In the genomic region with DNA sequence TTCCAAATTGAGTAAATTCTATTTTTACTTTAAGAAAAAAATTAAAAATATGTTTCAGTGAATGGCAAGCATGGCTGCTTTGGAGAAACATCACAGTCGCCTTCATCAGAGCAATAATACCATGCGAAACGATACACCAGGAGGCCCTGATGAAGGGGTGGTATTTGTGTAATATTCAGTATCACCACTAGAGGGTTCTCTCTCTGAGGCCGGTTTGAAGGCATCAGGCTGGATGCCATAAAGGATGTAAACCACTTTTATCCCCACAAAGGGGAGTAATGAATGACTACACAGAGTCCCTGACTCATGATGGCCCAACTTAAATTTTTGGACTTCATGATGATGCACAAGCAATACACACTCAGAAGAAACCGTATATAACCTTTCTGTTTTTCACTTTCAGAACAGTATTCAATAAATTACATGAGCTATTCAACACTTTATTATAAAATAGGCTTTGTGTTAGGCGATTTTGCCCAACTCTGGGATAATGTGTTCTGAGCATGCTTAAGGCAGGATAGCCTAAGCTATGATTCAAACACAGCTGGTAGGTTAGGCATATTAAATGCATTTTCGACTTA, we compare ENCODE assay signal across 8 cellular contexts.
A peak's percentile ranks its signal among the peaks of the same experiment; 100 is the strongest.
DNase-seq lines count a peak whose midpoint lies in the region; ATAC-seq, FAIRE-seq and TF ChIP-seq lines count a peak whose summit lies in the region.

No MANE protein-coding gene starts in this region.

- peaks cover 5 to 38% (median 27%) of the 10 kb centered on the region in 4 experiments for H3K27me3 ChIP-seq in H1 (replicated peaks in 1 of 4; ENCODE audit: control insufficient read depth in 3 of 4, extremely low read depth in 1 of 4, insufficient read depth in 3 of 4, low read length in 3 of 4)

- no peak overlapping the region for H3K18ac ChIP-seq in H1 (ENCODE audit: extremely low read depth, low read length)

- no peaks in the 10 kb centered on the region for H3K79me2 ChIP-seq in OCI-LY7 (ENCODE audit: insufficient read depth, low read depth, low read length)
- H3K79me2 ChIP-seq in H1 (ENCODE audit: control insufficient read depth in 1 of 2, insufficient read depth in 2 of 2, low read length in 2 of 2), result no peaks in the 10 kb centered on the region

- no peak overlapping the region for H3K9ac ChIP-seq in H1 (replicated peaks in 1 of 4; ENCODE audit: extremely low read depth in 1 of 4, low read depth in 3 of 4, low read length in 3 of 4)

- H2BK20ac ChIP-seq in H1 (ENCODE audit: low read length), result no peak overlapping the region

- no peaks in the 10 kb centered on the region for H3K36me3 ChIP-seq in OCI-LY7 (ENCODE audit: insufficient read depth, low read length)
- no peaks in the 10 kb centered on the region for H3K36me3 ChIP-seq in H1 (ENCODE audit: control insufficient read depth in 2 of 4, insufficient read depth in 4 of 4, low read length in 3 of 4)

- TF ChIP-seq CTCF in OCI-LY7 (conservative IDR thresholded peaks at IDR 0.05; ENCODE audit: low read length) (peak; percentile 81), H1 (IDR thresholded peaks at IDR 0.05; ENCODE audit: control extremely low read depth in 1 of 3, insufficient read depth in 1 of 3, low read depth in 1 of 3, low read length in 3 of 3) (peak in 2 of 3 experiments; percentile 81 to 83; a peak in 3 of 4 replicates), mesothelial cell of epicardium (IDR thresholded peaks at IDR 0.05; ENCODE audit: unreplicated experiment) (peak; percentile 87)

- no peak overlapping the region for H3K4me2 ChIP-seq in OCI-LY7 (ENCODE audit: low read length)
- no peak overlapping the region for H3K4me2 ChIP-seq in H1 (ENCODE audit: insufficient read depth in 1 of 2, low read depth in 2 of 2, low read length in 2 of 2)

- no peak overlapping the region for H3K4me3 ChIP-seq in Jurkat, Clone E6-1 (ENCODE audit: low read length)
- H3K4me3 ChIP-seq in OCI-LY7 (ENCODE audit: low read depth, low read length, poor library complexity, severe bottlenecking) (no peak overlapping the region), H1 (ENCODE audit: extremely low read depth in 1 of 4, insufficient read depth in 2 of 4, low read depth in 3 of 4, low read length in 4 of 4) (no peak overlapping the region)

- no peak overlapping the region for H2BK12ac ChIP-seq in H1 (ENCODE audit: low read depth, low read length)

- no peaks in the 10 kb centered on the region for H3K23me2 ChIP-seq in H1 (ENCODE audit: low read depth, low read length)

- ATAC-seq in activated CD4-positive, alpha-beta T cell treated with anti-CD3 and anti-CD28 coated beads for 36 hours, result peak; percentile 36
- peak; percentile 75 for ATAC-seq in GM21737 (IDR thresholded peaks at IDR 0.05; ENCODE audit: unreplicated experiment)
- ATAC-seq in sciatic nerve, result no peak

- no peak overlapping the region for H4K8ac ChIP-seq in H1 (ENCODE audit: extremely low read depth, insufficient read depth, low read length)

- TF ChIP-seq POLR2A in H1 (IDR thresholded peaks at IDR 0.05; ENCODE audit: control extremely low read depth in 1 of 2, low read depth in 2 of 2, low read length in 2 of 2), result no peak

- H3K27ac ChIP-seq in OCI-LY7 (ENCODE audit: low read depth, low read length, poor library complexity, severe bottlenecking) (no peak overlapping the region), H1 (ENCODE audit: low read depth, low read length) (no peak overlapping the region)

- H2BK15ac ChIP-seq in H1 (ENCODE audit: low read length), result no peak overlapping the region

- no peak overlapping the region for H2AK5ac ChIP-seq in H1 (ENCODE audit: low read depth, low read length)

- peak; percentile 39 for FAIRE-seq in H1 (lab: Jason Lieb, UNC)

- no peak overlapping the region for H3K27ac Mint-ChIP-seq in activated CD4-positive, alpha-beta T cell treated with anti-CD3 and anti-CD28 coated beads for 36 hours
- no peak overlapping the region for H3K27ac Mint-ChIP-seq in mesothelial cell of epicardium

- no peak overlapping the region for H2BK5ac ChIP-seq in H1 (ENCODE audit: low read depth, low read length)

- no peaks in the 10 kb centered on the region for H3K4me1 Mint-ChIP-seq in activated CD4-positive, alpha-beta T cell treated with anti-CD3 and anti-CD28 coated beads for 36 hours
- peaks cover 9% of the 10 kb centered on the region for H3K4me1 Mint-ChIP-seq in mesothelial cell of epicardium

- H3K56ac ChIP-seq in H1 (replicated peaks; ENCODE audit: insufficient read length, low read depth, low read length), result no peak overlapping the region

- 44% methylated on average over 7 of the region's 7 CpGs; no CpG with 5 or more reads in 1 of the 2 experiments for whole genome bisulfite sequencing in H1 (ENCODE audit: extremely low coverage in 1 of 2, insufficient coverage in 1 of 2, insufficient read length in 1 of 2, insufficient replicate concordance in 2 of 2, low coverage in 1 of 2, low lambda C conversion rate in 2 of 2, missing lambda C conversion rate in 1 of 2), 2 experiments

- no peaks in the 10 kb centered on the region for H3K36me3 Mint-ChIP-seq in activated CD4-positive, alpha-beta T cell treated with anti-CD3 and anti-CD28 coated beads for 36 hours (ENCODE audit: low read depth)
- H3K36me3 Mint-ChIP-seq in mesothelial cell of epicardium, result no peaks in the 10 kb centered on the region

- H3K9me3 Mint-ChIP-seq in activated CD4-positive, alpha-beta T cell treated with anti-CD3 and anti-CD28 coated beads for 36 hours (ENCODE audit: low read depth), result no peaks in the 10 kb centered on the region
- no peaks in the 10 kb centered on the region for H3K9me3 Mint-ChIP-seq in mesothelial cell of epicardium

- POLR2A ChIA-PET in activated CD4-positive, alpha-beta T cell treated with anti-CD3 and anti-CD28 coated beads for 36 hours (lab: Charles Lee), result no interaction called here
- POLR2A ChIA-PET in OCI-LY7 (lab: Charles Lee), result no interaction called here
- POLR2A ChIA-PET in H1 (lab: Charles Lee; ENCODE audit: partially characterized antibody), result no interaction called here

- H3K23ac ChIP-seq in H1 (ENCODE audit: insufficient read length), result no peak overlapping the region

- H3K9me2 ChIP-seq in OCI-LY7 (ENCODE audit: insufficient read depth, low read length), result no peaks in the 10 kb centered on the region

- no peaks in the 10 kb centered on the region for H3K27me3 Mint-ChIP-seq in activated CD4-positive, alpha-beta T cell treated with anti-CD3 and anti-CD28 coated beads for 36 hours
- H3K27me3 Mint-ChIP-seq in mesothelial cell of epicardium (ENCODE audit: low read depth), result peaks cover 47% of the 10 kb centered on the region

- no peak overlapping the region for H3K4me3 Mint-ChIP-seq in activated CD4-positive, alpha-beta T cell treated with anti-CD3 and anti-CD28 coated beads for 36 hours
- no peak overlapping the region for H3K4me3 Mint-ChIP-seq in mesothelial cell of epicardium

- no peak overlapping the region for H3K14ac ChIP-seq in H1 (ENCODE audit: insufficient read length)

- H2AFZ ChIP-seq in OCI-LY7 (ENCODE audit: low read length) (no peak overlapping the region), H1 (ENCODE audit: low read length) (no peak overlapping the region)

- peak; percentile 7 for DNase-seq in activated CD4-positive, alpha-beta T cell treated with anti-CD3 and anti-CD28 coated beads for 36 hours
- no peak for DNase-seq in activated CD4-positive, alpha-beta T cell treated with anti-CD3 and anti-CD28 coated beads, Interleukin-2, amount 50 U/mL, for 4 hours
- peak; percentile 60 for DNase-seq in Jurkat, Clone E6-1 (ENCODE audit: low read depth, low spot score)
- DNase-seq in OCI-LY7 (ENCODE audit: low spot score) (peak; percentile 50), H1 (ENCODE audit: low read depth in 1 of 2, low spot score in 2 of 2) (no peak), mesothelial cell of epicardium (ENCODE audit: low spot score in 2 of 2, unreplicated experiment in 2 of 2) (no peak), sciatic nerve (ENCODE audit: low spot score) (no peak)

- H3K9me3 ChIP-seq in OCI-LY7 (ENCODE audit: low read length) (no peaks in the 10 kb centered on the region), H1 (ENCODE audit: insufficient read depth in 2 of 2, low read depth in 1 of 2, low read length in 1 of 2) (no peaks in the 10 kb centered on the region)

- BruUV-seq in OCI-LY7 (replicated peaks; lab: Mats Ljungman, UMichigan), result no TSS peak

- CTCF ChIA-PET in activated CD4-positive, alpha-beta T cell treated with anti-CD3 and anti-CD28 coated beads for 36 hours (lab: Charles Lee), result interaction anchor here (0.9 to 1.2 kb wide), 4 partner anchors 9 to 566 kb away, joined by 3 read pairs; no protein-coding TSS in a partner anchor
- CTCF ChIA-PET in OCI-LY7 (lab: Charles Lee; ENCODE audit: unreplicated experiment), result interaction anchor here (0.6 kb wide), 1 partner anchor 48 kb away, joined by 3 read pairs; no protein-coding TSS in a partner anchor
- CTCF ChIA-PET in H1 (lab: Charles Lee; ENCODE audit: partially characterized antibody), result interaction anchor here (0.7 to 6.7 kb wide), 30 partner anchors 9 to 711 kb away, joined by 3 to 60 read pairs (median 4); no protein-coding TSS in a partner anchor

- no peak overlapping the region for H4K5ac ChIP-seq in H1 (ENCODE audit: insufficient read length, low read depth, low read length)

- H4K91ac ChIP-seq in H1 (replicated peaks; ENCODE audit: insufficient read length, low read length), result no peak overlapping the region

- peak; percentile 71 to 74 for TF ChIP-seq RAD21 in H1 (IDR thresholded peaks at IDR 0.05 in 1 of 2, conservative IDR thresholded peaks at IDR 0.05 in 1 of 2; ENCODE audit: low read depth in 2 of 2, low read length in 2 of 2)

- H4K20me1 ChIP-seq in OCI-LY7 (ENCODE audit: insufficient read depth, low read length) (no peaks in the 10 kb centered on the region), H1 (replicated peaks in 1 of 2; ENCODE audit: control insufficient read depth in 1 of 2, insufficient read depth in 2 of 2, low read length in 2 of 2) (peaks cover 0 to 2% of the 10 kb centered on the region in 2 experiments)

- H2BK120ac ChIP-seq in H1 (replicated peaks; ENCODE audit: low read depth, low read length), result no peak overlapping the region

- no peaks in the 10 kb centered on the region for H3K4me1 ChIP-seq in OCI-LY7 (ENCODE audit: insufficient read depth, low read length, poor library complexity, severe bottlenecking)
- H3K4me1 ChIP-seq in H1 (replicated peaks in 1 of 4; ENCODE audit: control insufficient read depth in 3 of 4, insufficient read depth in 4 of 4, low read length in 3 of 4), result no peaks in the 10 kb centered on the region

- no peak overlapping the region for H3K4ac ChIP-seq in H1 (replicated peaks; ENCODE audit: insufficient read length, low read depth, low read length)

- TF ChIP-seq EP300 in H1 (IDR thresholded peaks at IDR 0.05; ENCODE audit: borderline replicate concordance in 1 of 2, low read depth in 2 of 2, low read length in 2 of 2), result no peak

- H3K79me1 ChIP-seq in H1 (ENCODE audit: low read depth, low read length), result no peaks in the 10 kb centered on the region

- intact Hi-C loops in activated CD4-positive, alpha-beta T cell treated with anti-CD3 and anti-CD28 coated beads for 36 hours (cut with DNase I, micrococcal nuclease), result loop anchor here in 1 of 2 experiments (10.0 kb wide), 1 partner anchor 422 kb away; no protein-coding TSS in a partner anchor
- intact Hi-C loops in OCI-LY7 (cut with micrococcal nuclease; ENCODE audit: unreplicated experiment), result no loop called here
- intact Hi-C loops in sciatic nerve (cut with DNase I), result no loop called here

TF ChIP-seq in H1, 55 proteins besides CTCF, POLR2A, EP300 and RAD21:
- TF ChIP-seq HDAC6 (IDR thresholded peaks at IDR 0.05; ENCODE audit: low read depth, low read length) (no peak), TEAD4 (IDR thresholded peaks at IDR 0.05; ENCODE audit: low read depth, low read length) (peak; percentile 35; the same call in 1 of the 2 replicates)

Comparison
In these comparisons a context has a peak if more than half of its experiments do, and no peak if none do; other contexts are left out.
1. DNase-seq: peak in activated CD4-positive, alpha-beta T cell treated with anti-CD3 and anti-CD28 coated beads for 36 hours (single experiment), Jurkat, Clone E6-1 (single experiment) and OCI-LY7 (single experiment); none in activated CD4-positive, alpha-beta T cell treated with anti-CD3 and anti-CD28 coated beads, Interleukin-2, amount 50 U/mL, for 4 hours (0 of 2), H1 (0 of 2), mesothelial cell of epicardium (0 of 2) and sciatic nerve (single experiment).
2. Peak in every context shown above with its lines, with median percentiles within 50 percentile points of each other: CTCF ChIP-seq.